ENCODE assay signal across 17 cellular contexts in genomic region chr14:105423488-105424195, GRCh38. TPM values are rescaled to one million over a fixed set of nuclear protein-coding genes. Genes with fewer than 3 reads are reported as not detected.
DNase-seq lines count a peak whose midpoint lies in the region; ATAC-seq and TF ChIP-seq lines count a peak whose summit lies in the region.
"Had no signal": no experiment of that assay in that cellular context is flagged by ENCODE, and none has a peak within 500 bp of the region (broad histone marks: within the 10 kb centered on the region; RNA-seq: fewer than 3 reads in every experiment).

No MANE protein-coding gene starts in this region.

- no peak overlapping the region for H3K9ac ChIP-seq in mesenchymal stem cell (ENCODE audit: low read length)
- H3K9ac ChIP-seq: KMS-11 had no signal

- no peak overlapping the region for H3K18ac ChIP-seq in mesenchymal stem cell (ENCODE audit: low read depth in 1 of 2, low read length in 2 of 2)

- H3K4me1 Mint-ChIP-seq in activated T-cell treated with anti-CD3 and anti-CD28 coated beads, Interleukin-2, amount 50 U/mL, for 24 hours (ENCODE audit: low read depth), result peaks cover 44% of the 10 kb centered on the region
- peaks cover 38% of the 10 kb centered on the region for H3K4me1 Mint-ChIP-seq in CD8-positive, alpha-beta T cell (ENCODE audit: low read depth)
- H3K4me1 Mint-ChIP-seq in WTC11 (peaks cover 22% of the 10 kb centered on the region), mesothelial cell of epicardium (peaks cover 25% of the 10 kb centered on the region)

- H3K9me3 Mint-ChIP-seq in activated T-cell treated with anti-CD3 and anti-CD28 coated beads, Interleukin-2, amount 50 U/mL, for 24 hours, result no peaks in the 10 kb centered on the region
- H3K9me3 Mint-ChIP-seq in CD8-positive, alpha-beta T cell, result no peaks in the 10 kb centered on the region
- 0 out of 2 replicates have a peak, but pooled peaks cover 3% of the 10 kb centered on the region for H3K9me3 Mint-ChIP-seq in WTC11
- H3K9me3 Mint-ChIP-seq in mesothelial cell of epicardium, result peaks cover 7% of the 10 kb centered on the region

- no peak overlapping the region for H3K4ac ChIP-seq in mesenchymal stem cell (ENCODE audit: low read depth in 1 of 2, low read length in 2 of 2)

- H4K91ac ChIP-seq in mesenchymal stem cell (ENCODE audit: low read length), result no peak overlapping the region

- H3K36me3 Mint-ChIP-seq in activated T-cell treated with anti-CD3 and anti-CD28 coated beads, Interleukin-2, amount 50 U/mL, for 24 hours (ENCODE audit: low read depth), result peaks cover 76% of the 10 kb centered on the region
- peaks cover 18% of the 10 kb centered on the region for H3K36me3 Mint-ChIP-seq in CD8-positive, alpha-beta T cell
- H3K36me3 Mint-ChIP-seq in WTC11, result peaks cover 27% of the 10 kb centered on the region
- H3K36me3 Mint-ChIP-seq in mesothelial cell of epicardium, result peaks cover 23% of the 10 kb centered on the region

- ATAC-seq in CD8-positive, alpha-beta T cell, result no peak
- no peak for ATAC-seq in WTC11
- no peak for ATAC-seq in HG02623 (IDR thresholded peaks at IDR 0.05; ENCODE audit: unreplicated experiment)

- CTCF ChIA-PET in CD8-positive, alpha-beta T cell (lab: Charles Lee), result interaction anchor here (0.6 to 1.4 kb wide), 2 partner anchors 10 to 37 kb away, joined by 3 read pairs; no protein-coding TSS in a partner anchor
- CTCF ChIA-PET in WTC11 (lab: Charles Lee), result no interaction called here

- peak overlapping the region; percentile 53 for H3K27ac Mint-ChIP-seq in activated T-cell treated with anti-CD3 and anti-CD28 coated beads, Interleukin-2, amount 50 U/mL, for 24 hours
- H3K27ac Mint-ChIP-seq in CD8-positive, alpha-beta T cell, result peak overlapping the region; percentile 57
- peak overlapping the region; percentile 20; the same call in 1 of the 2 replicates for H3K27ac Mint-ChIP-seq in WTC11
- H3K27ac Mint-ChIP-seq in mesothelial cell of epicardium, result peak overlapping the region; percentile 5

- H3K23ac ChIP-seq in mesenchymal stem cell (ENCODE audit: low read length in 2 of 2), result no peak overlapping the region

- no peak overlapping the region for H3K27ac ChIP-seq in CD8-positive, alpha-beta T cell (ENCODE audit: low read depth, low read length)
- no peak overlapping the region for H3K27ac ChIP-seq in mesenchymal stem cell (ENCODE audit: low read length, poor library complexity, severe bottlenecking)
- H3K27ac ChIP-seq: KMS-11, PC-9 had no signal

- H3K9me3 ChIP-seq in CD8-positive, alpha-beta T cell (ENCODE audit: low read length), result no peaks in the 10 kb centered on the region
- no peaks in the 10 kb centered on the region for H3K9me3 ChIP-seq in mesenchymal stem cell (ENCODE audit: control insufficient read depth, low read length)

- TF ChIP-seq CTCF in CD8-positive, alpha-beta T cell (IDR thresholded peaks at IDR 0.05), result no peak
- TF ChIP-seq CTCF in WTC11 (IDR thresholded peaks at IDR 0.05), result no peak
- no peak for TF ChIP-seq CTCF in mesothelial cell of epicardium (IDR thresholded peaks at IDR 0.05; ENCODE audit: unreplicated experiment)

- no peaks in the 10 kb centered on the region for H3K27me3 ChIP-seq in CD8-positive, alpha-beta T cell (ENCODE audit: insufficient read depth, low read length)
- H3K27me3 ChIP-seq in mesenchymal stem cell (ENCODE audit: control insufficient read depth in 1 of 2, insufficient read depth in 1 of 2, low read length in 2 of 2), result no peaks in the 10 kb centered on the region
- H3K27me3 ChIP-seq: BLaER1 treated with 17β-estradiol and CSF1 and Interleukin-3, amounts not matched to agents 10 nM and 100 nM had no signal

- H4K8ac ChIP-seq in mesenchymal stem cell (ENCODE audit: low read length), result no peak overlapping the region

- H2BK5ac ChIP-seq in mesenchymal stem cell (ENCODE audit: low read depth, low read length, poor library complexity, severe bottlenecking), result no peak overlapping the region

- intact Hi-C loops in CD8-positive, alpha-beta T cell (cut with DNase I, micrococcal nuclease), result no loop called here

- H3K4me3 Mint-ChIP-seq in activated T-cell treated with anti-CD3 and anti-CD28 coated beads, Interleukin-2, amount 50 U/mL, for 24 hours, result peak overlapping the region; percentile 20
- no peak overlapping the region for H3K4me3 Mint-ChIP-seq in CD8-positive, alpha-beta T cell
- H3K4me3 Mint-ChIP-seq in WTC11 (no peak overlapping the region), mesothelial cell of epicardium (no peak overlapping the region)

- H3K79me1 ChIP-seq in mesenchymal stem cell (replicated peaks; ENCODE audit: low read length, poor library complexity, severe bottlenecking), result peaks cover 12% of the 10 kb centered on the region

- POLR2A ChIA-PET in CD8-positive, alpha-beta T cell (lab: Charles Lee), result interaction anchor here (1.1 kb wide), 1 partner anchor 67 kb away, joined by 3 read pairs; the partner anchor contains the start of gene TEDC1
- POLR2A ChIA-PET in WTC11 (lab: Charles Lee), result interaction anchor here (0.5 kb wide), 1 partner anchor 71 kb away, joined by 3 read pairs; no protein-coding TSS in a partner anchor

- H3K4me1 ChIP-seq in CD8-positive, alpha-beta T cell (ENCODE audit: insufficient read depth, low read length), result peaks cover 25% of the 10 kb centered on the region
- peaks cover 33% of the 10 kb centered on the region for H3K4me1 ChIP-seq in mesenchymal stem cell (ENCODE audit: control insufficient read depth, insufficient read depth, low read depth, low read length)

- H3K4me2 ChIP-seq in mesenchymal stem cell (ENCODE audit: low read length, poor library complexity, severe bottlenecking), result no peak overlapping the region
- H3K4me2 ChIP-seq: KMS-11, PC-9 had no signal

- H3K27me3 Mint-ChIP-seq in activated T-cell treated with anti-CD3 and anti-CD28 coated beads, Interleukin-2, amount 50 U/mL, for 24 hours, result no peaks in the 10 kb centered on the region
- no peaks in the 10 kb centered on the region for H3K27me3 Mint-ChIP-seq in CD8-positive, alpha-beta T cell (ENCODE audit: low read depth)
- H3K27me3 Mint-ChIP-seq in WTC11 (ENCODE audit: low read depth), result peaks cover 4% of the 10 kb centered on the region
- H3K27me3 Mint-ChIP-seq in mesothelial cell of epicardium (ENCODE audit: low read depth), result no peaks in the 10 kb centered on the region

- no peak overlapping the region for H2AFZ ChIP-seq in mesenchymal stem cell (ENCODE audit: low read depth, low read length)
- H2AFZ ChIP-seq: PC-9 had no signal

- H2AK5ac ChIP-seq in mesenchymal stem cell (ENCODE audit: low read length, severe bottlenecking), result no peak overlapping the region

- H3K4me3 ChIP-seq in CD8-positive, alpha-beta T cell (ENCODE audit: low read depth, low read length), result no peak overlapping the region
- H3K4me3 ChIP-seq in mesenchymal stem cell (ENCODE audit: insufficient read depth in 1 of 2, low read depth in 1 of 2, low read length in 2 of 2), result no peak overlapping the region
- H3K4me3 ChIP-seq: PC-9 had no signal

- H2BK15ac ChIP-seq in mesenchymal stem cell (ENCODE audit: low read depth, poor library complexity, severe bottlenecking), result no peak overlapping the region

- H3K14ac ChIP-seq in mesenchymal stem cell (ENCODE audit: low read length in 2 of 2), result no peak overlapping the region

- 97% methylated on average over 18 of the region's 21 CpGs for WGBS in mesenchymal stem cell

- no peak overlapping the region for H2BK12ac ChIP-seq in mesenchymal stem cell (ENCODE audit: low read length in 2 of 2)

- DNase-seq in activated T-cell treated with anti-CD3 and anti-CD28 coated beads, Interleukin-2, amount 50 U/mL, for 24 hours, result no peak
- DNase-seq in activated T-cell treated with anti-CD3 and anti-CD28 coated beads, Interleukin-2, amount 50 U/mL, for 48 hours, result no peak
- no peak for DNase-seq in CD8-positive, alpha-beta T cell
- no peak for DNase-seq in WTC11 (ENCODE audit: low spot score)
- no peak for DNase-seq in mesothelial cell of epicardium (ENCODE audit: low spot score in 2 of 2, unreplicated experiment in 2 of 2)
- no peak for DNase-seq in stimulated activated naive CD4-positive, alpha-beta T cell (lab: John Stamatoyannopoulos, UW)
- no peak for DNase-seq in mesenchymal stem cell
- DNase-seq: DMS 273 treated with DMSO at 0.1 percent for 48 hours, GF-D8, NCI-H1048, NCI-H1436 treated with DMSO at 0.1 percent for 48 hours, NCI-H2081, NCI-H510A, PC-9 had no signal

- no peak overlapping the region for H2BK120ac ChIP-seq in mesenchymal stem cell (ENCODE audit: low read depth, low read length)

- H3K36me3 ChIP-seq in CD8-positive, alpha-beta T cell (ENCODE audit: insufficient read depth, low read length), result no peaks in the 10 kb centered on the region
- peaks cover 15 to 57% of the 10 kb centered on the region in 2 experiments for H3K36me3 ChIP-seq in mesenchymal stem cell (ENCODE audit: control insufficient read depth in 1 of 2, insufficient read depth in 2 of 2, low read depth in 1 of 2, low read length in 2 of 2)

TF ChIP-seq in WTC11, 78 proteins besides CTCF, POLR2A, EP300 and RAD21:
- TF ChIP-seq, protein P1, sequence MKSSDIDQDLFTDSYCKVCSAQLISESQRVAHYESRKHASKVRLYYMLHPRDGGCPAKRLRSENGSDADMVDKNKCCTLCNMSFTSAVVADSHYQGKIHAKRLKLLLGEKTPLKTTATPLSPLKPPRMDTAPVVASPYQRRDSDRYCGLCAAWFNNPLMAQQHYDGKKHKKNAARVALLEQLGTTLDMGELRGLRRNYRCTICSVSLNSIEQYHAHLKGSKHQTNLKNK (CRISPR knock-in tag; IDR thresholded peaks at IDR 0.05), result no peak
- TF ChIP-seq NFATC4 (CRISPR knock-in tag; IDR thresholded peaks at IDR 0.05) (no peak), ZBTB21 (CRISPR knock-in tag; IDR thresholded peaks at IDR 0.05; ENCODE audit: borderline replicate concordance) (no peak), KAT7 (CRISPR knock-in tag; IDR thresholded peaks at IDR 0.05; ENCODE audit: borderline replicate concordance) (no peak), NFYB (CRISPR knock-in tag; conservative IDR thresholded peaks at IDR 0.05; ENCODE audit: low read depth) (no peak), ZNF671 (CRISPR knock-in tag; IDR thresholded peaks at IDR 0.05) (no peak), IRF2 (CRISPR knock-in tag; IDR thresholded peaks at IDR 0.05; ENCODE audit: borderline replicate concordance, low read depth) (no peak), JAZF1 (CRISPR knock-in tag; IDR thresholded peaks at IDR 0.05) (no peak), CBFB (CRISPR knock-in tag; IDR thresholded peaks at IDR 0.05; ENCODE audit: low read depth) (no peak)

RNA-seq across cellular contexts. Expression of gene MTA1, which starts 4.0 kb away (rescaled TPM):
- total RNA-seq in CD8-positive, alpha-beta T cell, result 10 to 100 TPM; 75.8 to 90.1 TPM
- total RNA-seq in WTC11 (2021) (248 to 279 TPM (median 251 TPM) in 3 replicates), mesothelial cell of epicardium (256 to 261 TPM (median 259 TPM) in 3 replicates)
- 66.6 TPM for polyA plus RNA-seq in mesenchymal stem cell (2013, experiment 1 of 2)
- polyA plus RNA-seq in mesenchymal stem cell (2013, experiment 2 of 2), result 63.2 TPM

RNA-seq across cellular contexts. Expression of gene TEX22, which starts 25.3 kb away (rescaled TPM):
- total RNA-seq in CD8-positive, alpha-beta T cell, result 1 to 10 TPM in 1 of 2 experiments, not detected in 1; 1.1 TPM
- total RNA-seq in WTC11 (2021) (0.55 to 2.2 TPM (median 0.87 TPM) in 3 replicates), mesothelial cell of epicardium (3.5 to 4.8 TPM (median 4.5 TPM) in 3 replicates)
- 0.06 TPM for polyA plus RNA-seq in mesenchymal stem cell (2013, experiment 1 of 2)
- 0.04 TPM for polyA plus RNA-seq in mesenchymal stem cell (2013, experiment 2 of 2)

RNA-seq across cellular contexts. Expression of gene CRIP2, which starts 51.0 kb away (rescaled TPM):
- 10 to 100 TPM; 17.1 to 20.7 TPM for total RNA-seq in CD8-positive, alpha-beta T cell
- total RNA-seq in WTC11 (2021) (4.6 to 5.4 TPM (median 5.0 TPM) in 3 replicates), mesothelial cell of epicardium (19.2 to 20.9 TPM (median 19.4 TPM) in 3 replicates)
- 120 TPM for polyA plus RNA-seq in mesenchymal stem cell (2013, experiment 1 of 2)
- 119 TPM for polyA plus RNA-seq in mesenchymal stem cell (2013, experiment 2 of 2)

Comparison
In these comparisons a context has a peak if more than half of its experiments do, and no peak if none do; other contexts are left out.
1. H3K27ac Mint-ChIP-seq: peak in every context shown above with its lines; median percentile 57 in CD8-positive, alpha-beta T cell; 53 in activated T-cell treated with anti-CD3 and anti-CD28 coated beads, Interleukin-2, amount 50 U/mL, for 24 hours; 20 in WTC11; 5 in mesothelial cell of epicardium.